ENCODE assay signal across 26 cellular contexts in genomic region chr18:9275890-9276289, GRCh38.
"Had no signal": no experiment of that assay in that cellular context is flagged by ENCODE, and none has a peak within 500 bp of the region (broad histone marks: within the 10 kb centered on the region; RNA-seq: fewer than 3 reads in every experiment).

No MANE protein-coding gene starts in this region.

- H3K4me1 ChIP-seq: gastrocnemius medialis, left lung, pancreas, right lobe of liver, suprapubic skin, vagina had no signal

- FAIRE-seq: keratinocyte, pancreas, small intestine had no signal

- H3K4me3 ChIP-seq: colonic mucosa, gastrocnemius medialis, left lung, pancreas, right lobe of liver, suprapubic skin, vagina had no signal

- H3K27ac ChIP-seq: colonic mucosa, epithelial cell of prostate, gastrocnemius medialis, left lung, neutrophil, pancreas, right lobe of liver, suprapubic skin, vagina had no signal

- ATAC-seq: esophagus mucosa; gastrocnemius medialis; left lung; naive thymus-derived CD8-positive, alpha-beta T cell; pancreas; right lobe of liver; stimulated activated naive CD8-positive, alpha-beta T cell treated with anti-CD3 and anti-CD28 coated beads, Interleukin-15, amount 100 ng/mL, for 72 hours had no signal

- H3K27me3 ChIP-seq: colonic mucosa, gastrocnemius medialis, left lung, neutrophil, pancreas, right lobe of liver, suprapubic skin, vagina had no signal

- H3K4me3 Mint-ChIP-seq: dendritic cell treated with granulocyte-macrophage colony-stimulating factor and Interleukin-4, amounts not matched to agents 40 ng/mL and 50 ng/mL, for 4 days; endodermal cell; naive thymus-derived CD8-positive, alpha-beta T cell; neural crest cell; stimulated activated naive CD8-positive, alpha-beta T cell treated with anti-CD3 and anti-CD28 coated beads, Interleukin-15, amount 100 ng/mL, for 72 hours had no signal

- H3K4me1 Mint-ChIP-seq: endodermal cell; neural crest cell; stimulated activated naive CD8-positive, alpha-beta T cell treated with anti-CD3 and anti-CD28 coated beads, Interleukin-15, amount 100 ng/mL, for 72 hours had no signal

- H3K9me3 Mint-ChIP-seq: dendritic cell treated with granulocyte-macrophage colony-stimulating factor and Interleukin-4, amounts not matched to agents 40 ng/mL and 50 ng/mL, for 4 days; endodermal cell; naive thymus-derived CD8-positive, alpha-beta T cell; stimulated activated naive CD8-positive, alpha-beta T cell treated with anti-CD3 and anti-CD28 coated beads, Interleukin-15, amount 100 ng/mL, for 72 hours had no signal

- DNase-seq: colonic mucosa; effector CD8-positive, alpha-beta T cell; endodermal cell; foreskin fibroblast; gastrocnemius medialis; head of caudate nucleus; left lung; mesenchymal stem cell; midbrain; naive thymus-derived CD8-positive, alpha-beta T cell; pancreas; right lobe of liver; small intestine; stimulated activated CD4-positive, alpha-beta T cell treated with anti-CD3 and anti-CD28 coated beads, Interleukin-15, amount 100 ng/mL, for 24 hours; stimulated activated CD4-positive, alpha-beta T cell treated with anti-CD3 and anti-CD28 coated beads, Interleukin-2, amount 100 ng/mL, for 48 hours; stimulated activated naive CD4-positive, alpha-beta T cell; stimulated activated naive CD8-positive, alpha-beta T cell treated with anti-CD3 and anti-CD28 coated beads, Interleukin-15, amount 100 ng/mL, for 72 hours; trophoblast cell had no signal

- H3K36me3 ChIP-seq: colonic mucosa had no signal

- H3K27ac Mint-ChIP-seq: dendritic cell treated with granulocyte-macrophage colony-stimulating factor and Interleukin-4, amounts not matched to agents 40 ng/mL and 50 ng/mL, for 4 days; endodermal cell; stimulated activated naive CD8-positive, alpha-beta T cell treated with anti-CD3 and anti-CD28 coated beads, Interleukin-15, amount 100 ng/mL, for 72 hours had no signal

- H3K9me3 ChIP-seq: colonic mucosa, gastrocnemius medialis, left lung, neutrophil, pancreas, right lobe of liver, suprapubic skin, vagina had no signal
